ENCODE assay signal across 20 cellular contexts in the genomic region with DNA sequence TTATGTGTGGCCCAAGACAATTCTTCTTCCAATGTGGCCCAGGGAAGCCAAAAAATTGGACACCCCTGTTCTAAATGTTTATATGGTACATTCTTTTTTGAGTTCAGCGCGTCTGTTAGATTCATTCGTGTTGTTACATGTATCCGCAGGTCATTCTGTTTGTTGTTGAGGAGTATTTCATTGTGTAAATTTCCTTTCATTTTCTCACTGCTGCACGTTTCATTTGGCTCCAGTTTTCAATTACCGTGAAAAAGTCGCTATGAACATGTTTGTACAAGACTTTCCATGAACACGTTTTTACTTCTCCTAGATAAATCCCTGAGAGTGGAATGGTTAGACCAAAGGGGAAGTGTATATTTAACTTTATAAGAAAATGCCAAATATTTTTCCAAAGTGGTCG. TPM values are rescaled to one million over a fixed set of nuclear protein-coding genes. Genes with fewer than 3 reads are reported as not detected.
DNase-seq lines count a peak whose midpoint lies in the region; ATAC-seq and TF ChIP-seq lines count a peak whose summit lies in the region.
"Had no signal": no experiment of that assay in that cellular context is flagged by ENCODE, and none has a peak within 500 bp of the region (broad histone marks: within the 10 kb centered on the region; RNA-seq: fewer than 3 reads in every experiment).

No MANE protein-coding gene starts in this region.

- no peaks in the 10 kb centered on the region for H3K36me3 ChIP-seq in breast epithelium
- H3K36me3 ChIP-seq in RWPE2 (ENCODE audit: low read depth), result no peaks in the 10 kb centered on the region
- H3K36me3 ChIP-seq in suprapubic skin, result no peaks in the 10 kb centered on the region
- H3K36me3 ChIP-seq in upper lobe of right lung, result no peaks in the 10 kb centered on the region

- ATAC-seq in RWPE2 (ENCODE audit: low read depth) (no peak), upper lobe of right lung (no peak)
- ATAC-seq: GM23338, HepG2 had no signal

- CTCF ChIA-PET in MCF 10A (lab: Yijun Ruan, JAX), result interaction anchor here (1.0 to 2.6 kb wide), 6 partner anchors 12 to 1016 kb away, joined by 3 to 23 read pairs (median 4); no protein-coding TSS in a partner anchor

- intact Hi-C loops in MCF 10A (cut with micrococcal nuclease), result no loop called here
- intact Hi-C loops in breast epithelium (cut with DNase I; ENCODE audit: low total_unique reads), result loop anchor here (10.0 kb wide), 1 partner anchor 1841 kb away; no protein-coding TSS in a partner anchor
- intact Hi-C loops in upper lobe of right lung (cut with DNase I), result no loop called here

- POLR2A ChIA-PET in MCF 10A (lab: Yijun Ruan, JAX), result interaction anchor here (0.7 kb wide), 1 partner anchor 8 kb away, joined by 3 read pairs; no protein-coding TSS in a partner anchor

- peaks cover 8% of the 10 kb centered on the region for H3K4me1 Mint-ChIP-seq in MCF 10A (ENCODE audit: insufficient read depth, unreplicated experiment)
- H3K4me1 Mint-ChIP-seq: B cell had no signal

- no TSS peak for BruUV-seq in MCF 10A (replicated peaks; lab: Mats Ljungman, UMichigan)

- H3K27me3 ChIP-seq in breast epithelium, result no peaks in the 10 kb centered on the region
- H3K27me3 ChIP-seq in RWPE2 (ENCODE audit: insufficient read depth, poor library complexity, severe bottlenecking), result no peaks in the 10 kb centered on the region
- H3K27me3 ChIP-seq in suprapubic skin, result no peaks in the 10 kb centered on the region
- no peaks in the 10 kb centered on the region for H3K27me3 ChIP-seq in upper lobe of right lung

- H3K9me3 ChIP-seq in breast epithelium, result no peaks in the 10 kb centered on the region
- no peaks in the 10 kb centered on the region for H3K9me3 ChIP-seq in RWPE2 (ENCODE audit: severe bottlenecking)
- H3K9me3 ChIP-seq in suprapubic skin, result no peaks in the 10 kb centered on the region
- H3K9me3 ChIP-seq in upper lobe of right lung, result no peaks in the 10 kb centered on the region

- peak overlapping the region; percentile 54 for H3K27ac Mint-ChIP-seq in MCF 10A (ENCODE audit: low read depth, unreplicated experiment)
- H3K27ac Mint-ChIP-seq: B cell; CD4-positive, alpha-beta T cell; GM23338 had no signal

- H3K4me3 ChIP-seq in breast epithelium (no peak overlapping the region), RWPE2 (ENCODE audit: severe bottlenecking) (peak overlapping the region; percentile 8), suprapubic skin (peak overlapping the region; percentile 2), upper lobe of right lung (no peak overlapping the region)
- H3K4me3 ChIP-seq: GM23338 had no signal

- H3K4me1 ChIP-seq in breast epithelium (no peaks in the 10 kb centered on the region), RWPE2 (ENCODE audit: insufficient read depth, poor library complexity, severe bottlenecking) (peaks cover 15% of the 10 kb centered on the region), suprapubic skin (no peaks in the 10 kb centered on the region), upper lobe of right lung (no peaks in the 10 kb centered on the region)

- TF ChIP-seq CTCF in MCF 10A (IDR thresholded peaks at IDR 0.05; ENCODE audit: unreplicated experiment), result no peak
- no peak for TF ChIP-seq CTCF in breast epithelium (IDR thresholded peaks at IDR 0.05)
- TF ChIP-seq CTCF in RWPE2 (IDR thresholded peaks at IDR 0.05; ENCODE audit: poor library complexity, severe bottlenecking), result no peak
- TF ChIP-seq CTCF in suprapubic skin (IDR thresholded peaks at IDR 0.05), result no peak
- TF ChIP-seq CTCF in upper lobe of right lung (IDR thresholded peaks at IDR 0.05), result no peak

- peak overlapping the region; percentile 40 for H3K4me3 Mint-ChIP-seq in MCF 10A (ENCODE audit: unreplicated experiment)
- H3K4me3 Mint-ChIP-seq: B cell; CD4-positive, alpha-beta T cell; GM23338 had no signal

- no peaks in the 10 kb centered on the region for H3K36me3 Mint-ChIP-seq in MCF 10A (ENCODE audit: insufficient read depth, unreplicated experiment)

- WGBS in suprapubic skin, result 56% methylated on average over 9 of the region's 9 CpGs

- no peaks in the 10 kb centered on the region for H3K27me3 Mint-ChIP-seq in MCF 10A (ENCODE audit: insufficient read depth, unreplicated experiment)
- H3K27me3 Mint-ChIP-seq: B cell; CD4-positive, alpha-beta T cell had no signal

- no peaks in the 10 kb centered on the region for H3K9me3 Mint-ChIP-seq in MCF 10A (ENCODE audit: unreplicated experiment)
- H3K9me3 Mint-ChIP-seq: CD4-positive, alpha-beta T cell; GM23338 had no signal

- DNase-seq in MCF 10A (ENCODE audit: unreplicated experiment), result no peak
- no peak for DNase-seq in breast epithelium (ENCODE audit: low spot score in 2 of 2)
- no peak for DNase-seq in RWPE2 (ENCODE audit: low spot score)
- peak; percentile 43 for DNase-seq in epithelial cell of prostate (ENCODE audit: low read depth, low spot score)
- no peak for DNase-seq in suprapubic skin (ENCODE audit: low spot score in 2 of 2)
- DNase-seq in NK-92 (lab: John Stamatoyannopoulos, UW; ENCODE audit: unreplicated experiment), result no peak
- no peak for DNase-seq in DMS153 (lab: John Stamatoyannopoulos, UW)
- DNase-seq in upper lobe of right lung, result no peak
- DNase-seq: ACHN; C1 segment of cervical spinal cord; Calu3; CD4-positive, alpha-beta T cell; DMS 273 treated with DMSO at 0.1 percent for 48 hours; DND-41; GDM1; H7 had no signal

- TF ChIP-seq EP300 in suprapubic skin (IDR thresholded peaks at IDR 0.05), result no peak

- TF ChIP-seq POLR2A in breast epithelium (IDR thresholded peaks at IDR 0.05) (no peak), suprapubic skin (IDR thresholded peaks at IDR 0.05) (no peak)

- H3K27ac ChIP-seq in breast epithelium (no peak overlapping the region), RWPE2 (ENCODE audit: poor library complexity, severe bottlenecking) (peak overlapping the region; percentile 32), epithelial cell of prostate (peak overlapping the region; percentile 50), suprapubic skin (no peak overlapping the region), upper lobe of right lung (no peak overlapping the region)

RNA-seq across cellular contexts. Expression of a gene that starts 7.5 kb away (rescaled TPM):
- 62.5 and 73.4 TPM in 2 replicates for total RNA-seq in MCF 10A (2022)
- 10 to 100 TPM; 39.0 to 58.2 (median 57.4) TPM for total RNA-seq in breast epithelium
- total RNA-seq in suprapubic skin, result 10 to 100 TPM; 33.4 to 53.8 (median 37.9) TPM
- total RNA-seq in upper lobe of right lung, result 46.3 TPM

RNA-seq across cellular contexts. Expression of a gene that starts 30.8 kb away (rescaled TPM):
- total RNA-seq in MCF 10A (2022) (not detected in 2 replicates), breast epithelium (10 to 100 TPM in 1 of 3 donors, 1 to 10 TPM in 1, under 1 TPM in 1; 0.64 to 36.6 (median 6.2) TPM), suprapubic skin (10 to 100 TPM; 18.7 to 75.0 (median 35.3) TPM), upper lobe of right lung (248 TPM)
- total RNA-seq: A172, GM23338 had no signal

Comparison
In these comparisons a context has a peak if more than half of its experiments do, and no peak if none do; other contexts are left out.
1. H3K27ac ChIP-seq: peak in RWPE2 (single experiment) and epithelial cell of prostate (single experiment); none in breast epithelium (0 of 2), suprapubic skin (single experiment) and upper lobe of right lung (single experiment).
2. H3K4me3 ChIP-seq: peak in RWPE2 (single experiment) and suprapubic skin (single experiment); none in breast epithelium (0 of 3) and upper lobe of right lung (single experiment).